2 cellular contexts compared by ENCODE assay signal in genomic region chr1:17241091-17242074, GRCh38.
TF ChIP-seq lines count a peak whose summit lies in the region.

No MANE protein-coding gene starts in this region.

TF ChIP-seq in endothelial cell of umbilical vein, 7 proteins besides CTCF, POLR2A, EP300 and RAD21:
- peak; percentile 83 for TF ChIP-seq EZH2 (IDR thresholded peaks at IDR 0.05; ENCODE audit: borderline replicate concordance, low read depth, low read length, severe bottlenecking)

TF ChIP-seq in neural cell, 6 proteins besides CTCF, POLR2A, EP300 and RAD21:
- TF ChIP-seq REST (IDR thresholded peaks at IDR 0.05; ENCODE audit: borderline replicate concordance) = peak; percentile 49
